8 cellular contexts compared by ENCODE assay signal in genomic region chr20:833121-833449, GRCh38. TPM values are rescaled to one million over a fixed set of nuclear protein-coding genes. Genes with fewer than 3 reads are reported as not detected.
DNase-seq lines count a peak whose midpoint lies in the region; ATAC-seq lines count a peak whose summit lies in the region.

No MANE protein-coding gene starts in this region.

- no peaks in the 10 kb centered on the region for H3K27me3 Mint-ChIP-seq in T-helper 2 cell treated with Interferon-gamma antibody and Interleukin-4, amounts not matched to agents 5 μg/mL and 100 μg/mL, for 36 hours (ENCODE audit: low read depth)
- H3K27me3 Mint-ChIP-seq in T-helper 17 cell, result no peaks in the 10 kb centered on the region

- H3K4me1 ChIP-seq in iPS-15b (ENCODE audit: control insufficient read depth, insufficient read depth, low read length), result no peaks in the 10 kb centered on the region

- H3K27ac Mint-ChIP-seq in T-helper 2 cell treated with Interferon-gamma antibody and Interleukin-4, amounts not matched to agents 5 μg/mL and 100 μg/mL, for 36 hours, result peak overlapping the region; percentile 85
- H3K27ac Mint-ChIP-seq in T-helper 17 cell, result peak overlapping the region; percentile 91

- H3K9me3 Mint-ChIP-seq in T-helper 2 cell treated with Interferon-gamma antibody and Interleukin-4, amounts not matched to agents 5 μg/mL and 100 μg/mL, for 36 hours, result no peaks in the 10 kb centered on the region

- peaks cover 5% of the 10 kb centered on the region for H3K36me3 Mint-ChIP-seq in T-helper 2 cell treated with Interferon-gamma antibody and Interleukin-4, amounts not matched to agents 5 μg/mL and 100 μg/mL, for 36 hours (ENCODE audit: low read depth)
- no peaks in the 10 kb centered on the region for H3K36me3 Mint-ChIP-seq in T-helper 17 cell (ENCODE audit: low read depth)

- H3K9me3 ChIP-seq in T-helper 17 cell (ENCODE audit: control insufficient read depth, low read length, poor library complexity, severe bottlenecking) (no peaks in the 10 kb centered on the region), iPS-15b (ENCODE audit: control insufficient read depth, insufficient read depth, low read length) (no peaks in the 10 kb centered on the region)

- H3K4me1 Mint-ChIP-seq in T-helper 2 cell treated with Interferon-gamma antibody and Interleukin-4, amounts not matched to agents 5 μg/mL and 100 μg/mL, for 36 hours (ENCODE audit: low read depth), result peaks cover 44% of the 10 kb centered on the region
- peaks cover 26% of the 10 kb centered on the region for H3K4me1 Mint-ChIP-seq in T-helper 17 cell

- H3K36me3 ChIP-seq in iPS-15b (ENCODE audit: control insufficient read depth, insufficient read depth, low read length), result no peaks in the 10 kb centered on the region

- H3K4me3 Mint-ChIP-seq in T-helper 2 cell treated with Interferon-gamma antibody and Interleukin-4, amounts not matched to agents 5 μg/mL and 100 μg/mL, for 36 hours, result peak overlapping the region; percentile 87
- H3K4me3 Mint-ChIP-seq in T-helper 17 cell, result peak overlapping the region; percentile 93

- DNase-seq in T-helper 2 cell treated with Interferon-gamma antibody and Interleukin-4, amounts not matched to agents 5 μg/mL and 100 μg/mL, for 36 hours (ENCODE audit: low spot score), result no peak
- DNase-seq in T-helper 2 cell (no peak), T-helper 17 cell (no peak), superior temporal gyrus (ENCODE audit: extremely low spot score) (peak; percentile 34), NCI-H345 treated with DMSO at 0.1 percent for 48 hours (lab: John Stamatoyannopoulos, UW; ENCODE audit: unreplicated experiment) (no peak), MV-4-11 (lab: John Stamatoyannopoulos, UW) (no peak)
- DNase-seq in activated CD4-positive, alpha-beta T cell treated with anti-CD3 and anti-CD28 coated beads, Interleukin-2, amount 50 U/mL, for 1 hour, result no peak

- ATAC-seq in T-helper 17 cell, result no peak

- peaks cover 16% of the 10 kb centered on the region for H3K27me3 ChIP-seq in iPS-15b (ENCODE audit: control insufficient read depth, insufficient read depth, low read length)

- H3K4me3 ChIP-seq in iPS-15b (ENCODE audit: low read depth, low read length), result peak overlapping the region; percentile 6

- H3K9ac ChIP-seq in iPS-15b (ENCODE audit: low read depth, low read length), result no peak overlapping the region

RNA-seq across cellular contexts. Expression of gene FAM110A, which starts 0.4 kb away (rescaled TPM):
- 10 to 100 TPM; 14.1 to 35.1 TPM for total RNA-seq in T-helper 17 cell
